Comparison of ENCODE assay signal across 24 cellular contexts in the genomic region with DNA sequence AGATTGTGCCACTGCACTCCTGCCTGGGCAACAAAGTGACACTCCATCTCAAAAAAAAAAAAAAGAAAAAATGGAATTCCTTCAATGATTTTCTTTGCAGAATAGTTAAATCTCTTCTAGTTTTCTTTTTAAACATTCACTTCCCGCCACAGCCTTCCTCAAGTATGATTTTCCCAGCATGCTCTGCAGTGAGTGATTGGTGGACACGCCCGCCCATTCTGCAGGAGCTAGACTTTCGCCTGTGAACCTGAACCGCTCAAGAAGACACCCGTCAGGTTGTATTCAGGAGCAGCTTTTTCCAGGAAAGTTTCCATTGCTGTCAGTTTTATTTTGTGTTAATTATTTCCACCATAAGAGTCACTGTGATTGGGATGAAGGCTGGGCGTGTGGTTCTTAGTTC.
"Had no signal": no experiment of that assay in that cellular context is flagged by ENCODE, and none has a peak within 500 bp of the region (broad histone marks: within the 10 kb centered on the region; RNA-seq: fewer than 3 reads in every experiment).

No MANE protein-coding gene starts in this region.

- H3K4me1 ChIP-seq: breast epithelium had no signal

- DNase-seq: activated CD4-positive, alpha-beta T cell treated with anti-CD3 and anti-CD28 coated beads, Interleukin-2, amount 10 ng/mL, durations not matched to agents 24 days and 14 days; activated CD4-positive, alpha-beta T cell treated with anti-CD3 and anti-CD28 coated beads, Interleukin-2, amount 50 U/mL, for 48 hours; activated CD4-positive, CD25-positive, alpha-beta regulatory T cell treated with anti-CD3 and anti-CD28 coated beads, Interleukin-2, amount 50 U/mL, for 72 hours; activated CD8-positive, alpha-beta memory T cell treated with anti-CD3 and anti-CD28 coated beads, Interleukin-2, amount 10 ng/mL, durations not matched to agents 7 days and 5 days; activated effector memory CD4-positive, alpha-beta T cell treated with Interleukin-2 at 50 U/mL for 16 hours; activated naive CD4-positive, alpha-beta T cell; activated T-cell treated with anti-CD3 and anti-CD28 coated beads, Interleukin-2, amount 50 U/mL, for 24 hours; central memory CD4-positive, alpha-beta T cell; MG63; MV-4-11; NCI-H1092 treated with DMSO at 0.1 percent for 48 hours; NCI-H1417 treated with DMSO at 0.1 percent for 48 hours; NCI-H1694; NCI-H2029; NCI-H446; NCI-H524; NCI-H82; OCI-M1; SHP77 treated with DMSO at 0.1 percent for 48 hours; T-helper 9 cell had no signal

- ATAC-seq: activated CD8-positive, alpha-beta memory T cell treated with anti-CD3 and anti-CD28 coated beads, Interleukin-2, amount 10 ng/mL, durations not matched to agents 7 days and 5 days; Panc1; WTC11 had no signal

- H3K27ac ChIP-seq: breast epithelium, RWPE1 had no signal

- H3K27me3 ChIP-seq: MG63 had no signal

- H3K36me3 ChIP-seq: breast epithelium, MG63 had no signal

- H3K9me3 ChIP-seq: breast epithelium, MG63 had no signal

- H3K4me3 ChIP-seq: breast epithelium, MG63 had no signal
